Comparison of ENCODE assay signal across 1 cellular context in genomic region chr5:156474251-156474650, GRCh38.
TF ChIP-seq lines count a peak whose summit lies in the region.

No MANE protein-coding gene starts in this region.

TF ChIP-seq in SK-N-SH treated with all-trans-retinoic acid at 6 μM for 48 hours, 23 proteins besides CTCF, POLR2A, EP300 and RAD21 (continued from another document):
- no peak for TF ChIP-seq TSHZ2 (CRISPR knock-in tag; IDR thresholded peaks at IDR 0.05)
- no peak for TF ChIP-seq ISL1 (CRISPR knock-in tag; IDR thresholded peaks at IDR 0.05)
- TF ChIP-seq ZNF565 (CRISPR knock-in tag; conservative IDR thresholded peaks at IDR 0.05; ENCODE audit: low read depth): no peak
- no peak for TF ChIP-seq PPARA (CRISPR knock-in tag; IDR thresholded peaks at IDR 0.05; ENCODE audit: borderline replicate concordance)
- no peak for TF ChIP-seq ARNTL (CRISPR knock-in tag; IDR thresholded peaks at IDR 0.05; ENCODE audit: borderline replicate concordance, low read depth)
